24 cellular contexts compared by ENCODE assay signal in the genomic region with DNA sequence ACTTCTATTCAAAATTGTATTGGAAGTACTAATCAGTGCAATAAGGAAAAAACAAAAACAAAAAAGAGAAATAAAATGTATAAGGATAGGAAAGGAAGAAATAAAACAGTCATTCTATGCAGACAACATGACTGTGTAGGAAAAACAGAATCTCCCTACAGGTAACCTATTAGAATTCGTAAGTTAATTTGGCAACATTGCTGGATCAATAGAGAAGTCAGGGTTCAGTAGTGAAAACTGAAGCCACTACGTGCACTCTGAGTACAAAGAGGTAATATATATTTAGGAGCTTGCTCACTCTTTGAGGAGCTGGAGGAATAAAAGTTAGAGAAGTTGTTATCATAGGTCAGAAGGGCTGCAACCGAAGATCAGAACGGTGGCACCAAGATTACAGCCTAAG.
DNase-seq lines count a peak whose midpoint lies in the region; ATAC-seq, FAIRE-seq and TF ChIP-seq lines count a peak whose summit lies in the region.
"Had no signal": no experiment of that assay in that cellular context is flagged by ENCODE, and none has a peak within 500 bp of the region (broad histone marks: within the 10 kb centered on the region; RNA-seq: fewer than 3 reads in every experiment).

No MANE protein-coding gene starts in this region.

- H3K9me3 Mint-ChIP-seq in activated CD8-positive, alpha-beta memory T cell treated with anti-CD3 and anti-CD28 coated beads, Interleukin-2, amount 10 ng/mL, durations not matched to agents 7 days and 5 days (ENCODE audit: low read depth): peaks cover 13% of the 10 kb centered on the region

- no peak overlapping the region for H3K9ac ChIP-seq in HepG2 (ENCODE audit: insufficient read depth, low read depth, low read length)
- no peak overlapping the region for H3K9ac ChIP-seq in HCT116 (ENCODE audit: low read length)
- H3K9ac ChIP-seq: BLaER1 had no signal

- H4K20me1 ChIP-seq in HepG2 (ENCODE audit: insufficient read depth, low read length) (no peaks in the 10 kb centered on the region), HCT116 (ENCODE audit: insufficient read depth) (no peaks in the 10 kb centered on the region)
- H4K20me1 ChIP-seq: BLaER1 had no signal

- H3K36me3 Mint-ChIP-seq in activated CD8-positive, alpha-beta memory T cell treated with anti-CD3 and anti-CD28 coated beads, Interleukin-2, amount 10 ng/mL, durations not matched to agents 7 days and 5 days: peaks cover 6% of the 10 kb centered on the region
- H3K36me3 Mint-ChIP-seq: CD14-positive monocyte had no signal

- TF ChIP-seq RAD21 in HepG2 (CRISPR knock-in tag; IDR thresholded peaks at IDR 0.05): no peak
- no peak for TF ChIP-seq RAD21 in HCT116 (IDR thresholded peaks at IDR 0.05; ENCODE audit: low read depth)

- FAIRE-seq in HepG2 (lab: Jason Lieb, UNC) (no peak), GM12891 (lab: Jason Lieb, UNC) (no peak)
- FAIRE-seq: GM12878, GM19239 had no signal

- TF ChIP-seq EP300 in HepG2 (IDR thresholded peaks at IDR 0.05; ENCODE audit: low read depth in 2 of 2, low read length in 2 of 2) (no peak), HepG2 (CRISPR knock-in tag; IDR thresholded peaks at IDR 0.05; ENCODE audit: borderline replicate concordance) (no peak)

- BruUV-seq in HepG2 (replicated peaks; lab: Mats Ljungman, UMichigan) (no TSS peak), HCT116 (replicated peaks; lab: Mats Ljungman, UMichigan) (no TSS peak)

- CTCF ChIA-PET in HepG2 (lab: Yijun Ruan, JAX; ENCODE audit: low intra/inter-chr PET ratio, low total read pairs): no interaction called here
- CTCF ChIA-PET in HCT116 (lab: Charles Lee): no interaction called here
- CTCF ChIA-PET in activated CD8-positive, alpha-beta memory T cell treated with anti-CD3 and anti-CD28 coated beads, Interleukin-2, amount 10 ng/mL, durations not matched to agents 7 days and 5 days (lab: Charles Lee): interaction anchor here (0.6 kb wide), 1 partner anchor 11 kb away, joined by 3 read pairs; no protein-coding TSS in a partner anchor

- peak; percentile 42 to 69 (median 54) for ATAC-seq in right lobe of liver
- ATAC-seq in HepG2: no peak
- no peak for ATAC-seq in HCT116
- no peak for ATAC-seq in activated CD8-positive, alpha-beta memory T cell treated with anti-CD3 and anti-CD28 coated beads, Interleukin-2, amount 10 ng/mL, durations not matched to agents 7 days and 5 days
- ATAC-seq: GM12878 had no signal

- WGBS in right lobe of liver (ENCODE audit: insufficient coverage, low coverage, low lambda C conversion rate, missing lambda C conversion rate): 35% methylated on average over 4 of the region's 4 CpGs
- 0% methylated on average over 4 of the region's 4 CpGs for WGBS in HepG2 (ENCODE audit: low lambda C conversion rate)

- H3K27ac Mint-ChIP-seq in activated CD8-positive, alpha-beta memory T cell treated with anti-CD3 and anti-CD28 coated beads, Interleukin-2, amount 10 ng/mL, durations not matched to agents 7 days and 5 days: no peak overlapping the region
- H3K27ac Mint-ChIP-seq: CD14-positive monocyte; CD4-positive, alpha-beta memory T cell; CD4-positive, CD25-positive, alpha-beta regulatory T cell; CD8-positive, alpha-beta memory T cell had no signal

- TF ChIP-seq CTCF in right lobe of liver (IDR thresholded peaks at IDR 0.05) (no peak), HepG2 (CRISPR knock-in tag; IDR thresholded peaks at IDR 0.05) (no peak), HCT116 (IDR thresholded peaks at IDR 0.05 in 2 of 3, conservative IDR thresholded peaks at IDR 0.05 in 1 of 3; ENCODE audit: borderline replicate concordance in 1 of 3, insufficient read depth in 1 of 3, low read depth in 2 of 3, low read length in 2 of 3) (no peak)

- H3K27ac ChIP-seq in right lobe of liver (no peak overlapping the region), HepG2 (ENCODE audit: extremely low read length, insufficient read depth, low read length) (no peak overlapping the region), HCT116 (ENCODE audit: low read depth, low read length) (no peak overlapping the region)
- H3K27ac ChIP-seq: BLaER1 had no signal

- intact Hi-C loops in right lobe of liver (cut with DNase I) (no loop called here), HepG2 (cut with micrococcal nuclease; ENCODE audit: unreplicated experiment) (no loop called here), HCT116 (cut with micrococcal nuclease) (no loop called here)

- POLR2A ChIA-PET in HepG2 (lab: Yijun Ruan, JAX) (no interaction called here), HCT116 (lab: Charles Lee) (no interaction called here)

- H3K4me3 ChIP-seq in right lobe of liver: no peak overlapping the region
- H3K4me3 ChIP-seq in HepG2 (replicated peaks in 1 of 3; ENCODE audit: insufficient read depth in 1 of 3, low read depth in 2 of 3, low read length in 3 of 3): no peak overlapping the region
- no peak overlapping the region for H3K4me3 ChIP-seq in HCT116 (replicated peaks in 1 of 2; ENCODE audit: low read depth in 1 of 2, low read length in 2 of 2)
- H3K4me3 ChIP-seq: BLaER1, GM12878 had no signal

- no peaks in the 10 kb centered on the region for H3K9me3 ChIP-seq in right lobe of liver
- no peaks in the 10 kb centered on the region; the same call in 1 of the 2 replicates for H3K9me3 ChIP-seq in HepG2 (ENCODE audit: low read length)
- peaks cover 3 to 4% of the 10 kb centered on the region in 2 experiments; a peak in 2 of 4 replicates for H3K9me3 ChIP-seq in HCT116 (ENCODE audit: control insufficient read depth in 1 of 2, insufficient read depth in 1 of 2, low read depth in 1 of 2, low read length in 2 of 2)
- H3K9me3 ChIP-seq: BE2C had no signal

- RAD21 ChIA-PET in HCT116 (lab: Charles Lee; ENCODE audit: low non-redundant PET in 1 of 2, low total read pairs in 2 of 2, uncharacterized antibody in 2 of 2, unreplicated experiment in 2 of 2): no interaction called here

- TF ChIP-seq POLR2A in right lobe of liver (IDR thresholded peaks at IDR 0.05) (no peak), HepG2 (IDR thresholded peaks at IDR 0.05; ENCODE audit: insufficient read depth in 1 of 2, low read depth in 2 of 2, low read length in 2 of 2) (no peak), HCT116 (IDR thresholded peaks at IDR 0.05; ENCODE audit: borderline replicate concordance, extremely low read depth, insufficient read depth, insufficient read length) (no peak), GM12891 (IDR thresholded peaks at IDR 0.05; ENCODE audit: low read depth, low read length) (no peak)

- in situ Hi-C loops in HepG2 (cut with HindIII; ENCODE audit: extremely low pct_ligation_motif_present, low pct_unique_long_range_greater_than_20kb): loop anchor here (25.0 kb wide), 1 partner anchor 881 kb away; no protein-coding TSS in a partner anchor

- DNase-seq in right lobe of liver (no peak), HepG2 (ENCODE audit: low spot score) (no peak), HCT116 (ENCODE audit: low read depth, low spot score) (no peak), GM12891 (ENCODE audit: insufficient read length, low spot score) (no peak)
- DNase-seq in activated CD8-positive, alpha-beta memory T cell treated with anti-CD3 and anti-CD28 coated beads, Interleukin-2, amount 10 ng/mL, durations not matched to agents 7 days and 5 days: no peak
- DNase-seq: 8988T; ACHN; BE2C; C1 segment of cervical spinal cord; CD4-positive, alpha-beta memory T cell; CD4-positive, CD25-positive, alpha-beta regulatory T cell; CD8-positive, alpha-beta memory T cell; COR-L47; DMS 273 treated with DMSO at 0.1 percent for 48 hours; DMS153; DMS53; DMS79; DND-41; EL; GDM1 had no signal

- no peak overlapping the region for H3K4me3 Mint-ChIP-seq in activated CD8-positive, alpha-beta memory T cell treated with anti-CD3 and anti-CD28 coated beads, Interleukin-2, amount 10 ng/mL, durations not matched to agents 7 days and 5 days
- H3K4me3 Mint-ChIP-seq: CD14-positive monocyte; CD4-positive, alpha-beta memory T cell; CD4-positive, CD25-positive, alpha-beta regulatory T cell; CD8-positive, alpha-beta memory T cell had no signal

- H3K27me3 Mint-ChIP-seq in activated CD8-positive, alpha-beta memory T cell treated with anti-CD3 and anti-CD28 coated beads, Interleukin-2, amount 10 ng/mL, durations not matched to agents 7 days and 5 days: peaks cover 27% of the 10 kb centered on the region

- H3K27me3 ChIP-seq in right lobe of liver (no peaks in the 10 kb centered on the region), HepG2 (ENCODE audit: control insufficient read depth in 1 of 2, insufficient read depth in 2 of 2, low read length in 2 of 2) (no peaks in the 10 kb centered on the region; a peak in 1 of 5 replicates), HCT116 (ENCODE audit: insufficient read depth, low read length) (no peaks in the 10 kb centered on the region)
- H3K27me3 ChIP-seq: BE2C, BLaER1 had no signal

- no peaks in the 10 kb centered on the region for H3K79me2 ChIP-seq in HepG2 (ENCODE audit: insufficient read depth, low read length)
- H3K79me2 ChIP-seq in HCT116 (ENCODE audit: insufficient read depth, low read length): no peaks in the 10 kb centered on the region

- H3K4me1 Mint-ChIP-seq in activated CD8-positive, alpha-beta memory T cell treated with anti-CD3 and anti-CD28 coated beads, Interleukin-2, amount 10 ng/mL, durations not matched to agents 7 days and 5 days: no peaks in the 10 kb centered on the region
- H3K4me1 Mint-ChIP-seq: CD14-positive monocyte; CD4-positive, alpha-beta memory T cell; CD4-positive, CD25-positive, alpha-beta regulatory T cell; CD8-positive, alpha-beta memory T cell had no signal

- H3K4me1 ChIP-seq in right lobe of liver (no peaks in the 10 kb centered on the region), HepG2 (ENCODE audit: insufficient read depth, low read length) (no peaks in the 10 kb centered on the region), HCT116 (ENCODE audit: control insufficient read depth in 1 of 2, insufficient read depth in 2 of 2, low read length in 2 of 2) (no peaks in the 10 kb centered on the region)
- H3K4me1 ChIP-seq: BE2C, BLaER1 had no signal

- H3K4me2 ChIP-seq in HepG2 (ENCODE audit: low read depth, low read length) (no peak overlapping the region), HCT116 (ENCODE audit: low read length) (no peak overlapping the region)
- H3K4me2 ChIP-seq: BLaER1 had no signal

- H3K9me2 ChIP-seq in HCT116 (ENCODE audit: insufficient read depth): no peaks in the 10 kb centered on the region

- H2AFZ ChIP-seq in HepG2 (ENCODE audit: low read length) (no peak overlapping the region), HCT116 (ENCODE audit: low read depth, low read length, poor library complexity, severe bottlenecking) (peak overlapping the region; percentile 27)

- H3K36me3 ChIP-seq in right lobe of liver (no peaks in the 10 kb centered on the region), HepG2 (replicated peaks in 1 of 2; ENCODE audit: control insufficient read depth in 1 of 2, insufficient read depth in 2 of 2, low read length in 2 of 2) (no peaks in the 10 kb centered on the region), HCT116 (ENCODE audit: control insufficient read depth in 1 of 2, insufficient read depth in 2 of 2, low read length in 2 of 2) (no peaks in the 10 kb centered on the region)
- H3K36me3 ChIP-seq: BE2C, BLaER1 had no signal

TF ChIP-seq in HepG2, 621 proteins besides CTCF, POLR2A, EP300 and RAD21 (continues in another document):
- no peak for TF ChIP-seq FOXK1 (CRISPR knock-in tag; IDR thresholded peaks at IDR 0.05; ENCODE audit: borderline replicate concordance, low read depth)

TF ChIP-seq in HCT116, 20 proteins besides CTCF, POLR2A, EP300 and RAD21 (continues in another document):
- no peak for TF ChIP-seq ZNF274 (IDR thresholded peaks at IDR 0.05; ENCODE audit: low read depth, low read length)

TF ChIP-seq in GM12891, 5 proteins besides CTCF, POLR2A, EP300 and RAD21 (continues in another document):
- no peak for TF ChIP-seq SPI1 (IDR thresholded peaks at IDR 0.05; ENCODE audit: low read depth, low read length)

Comparison
In these comparisons a context has a peak if more than half of its experiments do, and no peak if none do; other contexts are left out.
1. ATAC-seq: peak in right lobe of liver (4 of 4); none in HepG2 (single experiment), HCT116 (single experiment) and activated CD8-positive, alpha-beta memory T cell treated with anti-CD3 and anti-CD28 coated beads, Interleukin-2, amount 10 ng/mL, durations not matched to agents 7 days and 5 days (single experiment).